ENCODE assay signal across 34 cellular contexts in genomic region chr18:58646334-58646862, GRCh38. TPM values are rescaled to one million over a fixed set of nuclear protein-coding genes. Genes with fewer than 3 reads are reported as not detected.
"Had no signal": no experiment of that assay in that cellular context is flagged by ENCODE, and none has a peak within 500 bp of the region (broad histone marks: within the 10 kb centered on the region; RNA-seq: fewer than 3 reads in every experiment).

No MANE protein-coding gene starts in this region.

- H3K27ac Mint-ChIP-seq: immature natural killer cell; mesothelial cell of epicardium; natural killer cell; nephron progenitor cell; neural progenitor cell; progenitor cell of endocrine pancreas; stimulated activated naive B cell treated with anti-CD40 and anti-IgM and Interleukin-4, amounts not matched to agents 10 μg/mL and 1 μg/mL and 100 μg/mL, for 72 hours had no signal

- H3K27me3 ChIP-seq: left lung, neural progenitor cell, neutrophil, ovary, right atrium auricular region, right lobe of liver, stomach, testis, thyroid gland, transverse colon, upper lobe of left lung, vagina had no signal

- DNase-seq: hypothalamus; immature natural killer cell; kidney; left colon; left lung; lower lobe of right lung; mammary epithelial cell; mesenchymal stem cell; naive B cell; natural killer cell; nephron progenitor cell; occipital lobe; ovary; right lobe of liver; stimulated activated CD4-positive, alpha-beta T cell treated with anti-CD3 and anti-CD28 coated beads, Interleukin-12 subunit alpha, Interleukin-12 subunit beta, amount 100 ng/mL, for 4 hours; stimulated activated CD4-positive, alpha-beta T cell treated with anti-CD3 and anti-CD28 coated beads, Interleukin-15, amount 100 ng/mL, for 24 hours; stimulated activated CD4-positive, alpha-beta T cell treated with anti-CD3 and anti-CD28 coated beads, Interleukin-2, amount 100 ng/mL, for 24 hours; stimulated activated CD4-positive, alpha-beta T cell treated with anti-CD3 and anti-CD28 coated beads, Interleukin-4, amount 100 ng/mL, for 1 hour; stimulated activated naive B cell treated with anti-CD40 and anti-IgM and Interleukin-4, amounts not matched to agents 10 μg/mL and 1 μg/mL and 100 μg/mL, for 72 hours; stimulated activated naive CD8-positive, alpha-beta T cell treated with anti-CD3 and anti-CD28 coated beads, Interleukin-15, Interleukin-2, amounts not matched to agents 100 U/mL and 50 U/mL, for 24 hours; stomach; testis; thyroid gland; transverse colon; upper lobe of left lung had no signal

- H3K9me3 ChIP-seq: lower lobe of right lung, ovary, right atrium auricular region, right lobe of liver, testis, thyroid gland, transverse colon, upper lobe of left lung, vagina had no signal

- H3K27ac ChIP-seq: left lung, lower lobe of right lung, neural progenitor cell, neutrophil, ovary, right atrium auricular region, right lobe of liver, stomach, testis, thyroid gland, transverse colon, upper lobe of left lung, vagina had no signal

- H3K4me2 ChIP-seq: neural progenitor cell, smooth muscle cell had no signal

- H3K27me3 Mint-ChIP-seq: naive B cell; stimulated activated naive B cell treated with anti-CD40 and anti-IgM and Interleukin-4, amounts not matched to agents 10 μg/mL and 1 μg/mL and 100 μg/mL, for 72 hours had no signal

- ATAC-seq: left colon; left lung; lower lobe of right lung; natural killer cell; right lobe of liver; stimulated activated naive B cell treated with anti-CD40 and anti-IgM and Interleukin-4, amounts not matched to agents 10 μg/mL and 1 μg/mL and 100 μg/mL, for 72 hours; stimulated activated naive CD8-positive, alpha-beta T cell treated with anti-CD3 and anti-CD28 coated beads, Interleukin-15, Interleukin-2, amounts not matched to agents 100 U/mL and 50 U/mL, for 24 hours had no signal

- H2AFZ ChIP-seq: neural progenitor cell had no signal

- H3K36me3 Mint-ChIP-seq: immature natural killer cell, mesothelial cell of epicardium, naive B cell, natural killer cell, neural progenitor cell had no signal

- H3K36me3 ChIP-seq: left lung, lower lobe of right lung, neural progenitor cell, neutrophil, ovary, right atrium auricular region, right lobe of liver, stomach, thyroid gland, transverse colon, upper lobe of left lung, vagina had no signal

- H3K4me3 ChIP-seq: left lung, lower lobe of right lung, neural progenitor cell, ovary, right atrium auricular region, right lobe of liver, smooth muscle cell, stomach, testis, thyroid gland, transverse colon, upper lobe of left lung, vagina had no signal

- H3K9me3 Mint-ChIP-seq: immature natural killer cell, mesothelial cell of epicardium, natural killer cell had no signal

- H3K9ac ChIP-seq: neural progenitor cell had no signal

- FAIRE-seq: islet of Langerhans, kidney had no signal

- H3K4me3 Mint-ChIP-seq: immature natural killer cell; mesothelial cell of epicardium; natural killer cell; nephron progenitor cell; neural progenitor cell; stimulated activated naive B cell treated with anti-CD40 and anti-IgM and Interleukin-4, amounts not matched to agents 10 μg/mL and 1 μg/mL and 100 μg/mL, for 72 hours had no signal

- H3K4me1 Mint-ChIP-seq: mesothelial cell of epicardium, nephron progenitor cell, neural progenitor cell had no signal

- H3K4me1 ChIP-seq: lower lobe of right lung, right atrium auricular region, right lobe of liver, stomach, testis, thyroid gland, upper lobe of left lung, vagina had no signal

RNA-seq across cellular contexts. Expression of gene ALPK2, which starts 17.5 kb away (rescaled TPM):
- total RNA-seq: lower lobe of right lung, pulmonary artery endothelial cell had no signal
- polyA plus RNA-seq: mammary epithelial cell had no signal
